Comparison of ENCODE assay signal across 10 cellular contexts in genomic region chr3:14329116-14329830, GRCh38.
DNase-seq lines count a peak whose midpoint lies in the region; ATAC-seq and TF ChIP-seq lines count a peak whose summit lies in the region.
"Had no signal": no experiment of that assay in that cellular context is flagged by ENCODE, and none has a peak within 500 bp of the region (broad histone marks: within the 10 kb centered on the region; RNA-seq: fewer than 3 reads in every experiment).

No MANE protein-coding gene starts in this region.

- CTCF ChIA-PET in T-cell (lab: Charles Lee): interaction anchor here in 1 of 2 donors (1.4 kb wide), 1 partner anchor 24 kb away, joined by 3 read pairs; no protein-coding TSS in a partner anchor

- no peaks in the 10 kb centered on the region for H3K27me3 ChIP-seq in kidney epithelial cell (ENCODE audit: control insufficient read depth, insufficient read depth, low read length)

- no peaks in the 10 kb centered on the region for H3K36me3 Mint-ChIP-seq in T-cell
- no peaks in the 10 kb centered on the region for H3K36me3 Mint-ChIP-seq in activated CD4-positive, alpha-beta T cell treated with anti-CD3 and anti-CD28 coated beads, Interleukin-2, amount 10 ng/mL, durations not matched to agents 24 days and 14 days (ENCODE audit: low read depth)
- no peaks in the 10 kb centered on the region for H3K36me3 Mint-ChIP-seq in immature natural killer cell

- H3K4me1 Mint-ChIP-seq in T-cell (no peaks in the 10 kb centered on the region), immature natural killer cell (no peaks in the 10 kb centered on the region)
- H3K4me1 Mint-ChIP-seq in activated CD4-positive, alpha-beta T cell treated with anti-CD3 and anti-CD28 coated beads, Interleukin-2, amount 10 ng/mL, durations not matched to agents 24 days and 14 days: no peaks in the 10 kb centered on the region

- ATAC-seq in T-cell (replicated peaks in 1 of 4): no peak
- no peak for ATAC-seq in GM21528 (IDR thresholded peaks at IDR 0.05; ENCODE audit: low FRiP score, unreplicated experiment)
- ATAC-seq: effector memory CD8-positive, alpha-beta T cell had no signal

- intact Hi-C loops in activated CD4-positive, alpha-beta T cell treated with anti-CD3 and anti-CD28 coated beads, Interleukin-2, amount 10 ng/mL, durations not matched to agents 24 days and 14 days (cut with micrococcal nuclease): no loop called here

- POLR2A ChIA-PET in T-cell (lab: Charles Lee): no interaction called here

- H3K4me3 ChIP-seq in kidney epithelial cell (ENCODE audit: low read depth, low read length): no peak overlapping the region

- H3K9me3 Mint-ChIP-seq in T-cell (no peaks in the 10 kb centered on the region), immature natural killer cell (no peaks in the 10 kb centered on the region)
- H3K9me3 Mint-ChIP-seq in activated CD4-positive, alpha-beta T cell treated with anti-CD3 and anti-CD28 coated beads, Interleukin-2, amount 10 ng/mL, durations not matched to agents 24 days and 14 days: no peaks in the 10 kb centered on the region
- H3K9me3 Mint-ChIP-seq: effector memory CD8-positive, alpha-beta T cell had no signal

- DNase-seq in DMS 273 (lab: John Stamatoyannopoulos, UW; ENCODE audit: unreplicated experiment): peak; percentile 30
- DNase-seq in NCI-H128 (lab: John Stamatoyannopoulos, UW; ENCODE audit: unreplicated experiment): peak; percentile 62
- DNase-seq in T1000 (lab: John Stamatoyannopoulos, UW): peak; percentile 22
- DNase-seq in kidney epithelial cell (ENCODE audit: low read depth): peak; percentile 96
- no peak for DNase-seq in T-cell
- no peak for DNase-seq in activated CD4-positive, alpha-beta T cell treated with anti-CD3 and anti-CD28 coated beads, Interleukin-2, amount 10 ng/mL, durations not matched to agents 24 days and 14 days
- DNase-seq in immature natural killer cell: no peak
- DNase-seq: DND-41; effector memory CD8-positive, alpha-beta T cell had no signal

- H3K4me3 Mint-ChIP-seq in T-cell: no peak overlapping the region
- no peak overlapping the region for H3K4me3 Mint-ChIP-seq in activated CD4-positive, alpha-beta T cell treated with anti-CD3 and anti-CD28 coated beads, Interleukin-2, amount 10 ng/mL, durations not matched to agents 24 days and 14 days
- H3K4me3 Mint-ChIP-seq in immature natural killer cell: no peak overlapping the region
- H3K4me3 Mint-ChIP-seq: effector memory CD8-positive, alpha-beta T cell had no signal

- H3K27me3 Mint-ChIP-seq in T-cell (peaks cover 0 to 4% of the 10 kb centered on the region in 2 donors), immature natural killer cell (ENCODE audit: low read depth in 3 of 3) (peaks cover 0 to 4% (median 2%) of the 10 kb centered on the region in 3 donors)
- H3K27me3 Mint-ChIP-seq in activated CD4-positive, alpha-beta T cell treated with anti-CD3 and anti-CD28 coated beads, Interleukin-2, amount 10 ng/mL, durations not matched to agents 24 days and 14 days: peaks cover 11% of the 10 kb centered on the region

- no peak overlapping the region for H3K27ac Mint-ChIP-seq in T-cell
- H3K27ac Mint-ChIP-seq in activated CD4-positive, alpha-beta T cell treated with anti-CD3 and anti-CD28 coated beads, Interleukin-2, amount 10 ng/mL, durations not matched to agents 24 days and 14 days: no peak overlapping the region
- no peak overlapping the region for H3K27ac Mint-ChIP-seq in immature natural killer cell
- H3K27ac Mint-ChIP-seq: effector memory CD8-positive, alpha-beta T cell had no signal

- no peak for TF ChIP-seq CTCF in kidney epithelial cell (IDR thresholded peaks at IDR 0.05; ENCODE audit: insufficient read depth, low read length, poor library complexity, severe bottlenecking)

- H3K36me3 ChIP-seq in kidney epithelial cell (ENCODE audit: control insufficient read depth, insufficient read depth, low read length): no peaks in the 10 kb centered on the region

Comparison
In these comparisons a context has a peak if more than half of its experiments do, and no peak if none do; other contexts are left out.
1. DNase-seq: peak in DMS 273 (single experiment), NCI-H128 (single experiment), T1000 (single experiment) and kidney epithelial cell (single experiment); none in T-cell (0 of 34), activated CD4-positive, alpha-beta T cell treated with anti-CD3 and anti-CD28 coated beads, Interleukin-2, amount 10 ng/mL, durations not matched to agents 24 days and 14 days (single experiment) and immature natural killer cell (0 of 3).